9 cellular contexts compared by ENCODE assay signal in the genomic region with DNA sequence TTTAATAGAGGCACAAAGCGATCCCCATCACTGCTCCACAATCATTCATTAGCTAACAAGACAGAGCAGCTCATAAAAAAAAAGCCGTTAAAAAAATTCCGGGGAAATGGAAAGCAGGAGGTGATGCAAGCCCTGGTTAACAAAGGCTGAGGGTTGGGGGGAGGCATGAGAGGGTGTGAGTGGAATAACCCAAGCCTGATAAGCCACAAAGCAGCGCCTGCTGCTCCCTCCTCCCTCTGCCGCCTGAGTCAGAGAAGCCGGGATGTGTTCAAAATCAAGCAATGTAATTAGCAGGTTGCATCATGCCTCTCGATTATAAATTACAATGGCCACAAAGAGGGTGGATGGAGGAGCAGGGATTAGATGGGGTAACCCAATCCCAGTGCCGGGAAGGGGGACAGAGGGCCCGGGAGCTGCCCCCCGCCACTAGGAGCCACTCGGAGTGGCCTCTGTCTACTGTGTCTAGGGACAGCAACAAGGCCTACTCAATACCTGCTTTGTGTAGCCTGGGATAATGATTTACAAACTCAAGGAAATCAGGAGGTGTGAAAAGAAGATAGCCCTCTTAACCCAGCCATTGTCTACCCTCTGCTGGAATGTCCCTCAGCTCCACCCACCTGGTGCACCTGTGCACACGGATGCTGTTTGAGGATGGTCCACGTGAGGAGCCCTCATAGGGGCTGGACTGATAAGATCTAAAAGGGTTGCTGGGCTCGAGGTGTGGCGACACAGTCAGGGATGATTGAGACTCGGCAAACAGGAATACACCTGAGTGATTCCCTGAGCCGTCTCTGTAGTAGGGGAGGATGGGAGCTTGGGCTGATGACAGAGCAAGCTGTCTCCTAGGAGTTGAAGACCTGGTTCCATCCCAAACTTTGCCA.
DNase-seq lines count a peak whose midpoint lies in the region; ATAC-seq and TF ChIP-seq lines count a peak whose summit lies in the region.
"Had no signal": no experiment of that assay in that cellular context is flagged by ENCODE, and none has a peak within 500 bp of the region (broad histone marks: within the 10 kb centered on the region; RNA-seq: fewer than 3 reads in every experiment).

No MANE protein-coding gene starts in this region.

- ATAC-seq in HG03457 (IDR thresholded peaks at IDR 0.05; ENCODE audit: unreplicated experiment), result no peak

- H3K4me2 ChIP-seq in PC-9 (peak overlapping the region; percentile 66), fibroblast of lung (ENCODE audit: extremely low read depth, insufficient read depth, low read length) (no peak overlapping the region)

- H3K4me1 ChIP-seq in BE2C (peaks cover 22% of the 10 kb centered on the region), HUES48 (ENCODE audit: control insufficient read depth, insufficient read depth, low read length) (peaks cover 14% of the 10 kb centered on the region), PC-9 (replicated peaks; ENCODE audit: insufficient read depth) (peaks cover 57% of the 10 kb centered on the region), fibroblast of lung (ENCODE audit: control insufficient read depth, extremely low read depth, insufficient read depth, low read length) (peaks cover 13% of the 10 kb centered on the region)

- DNase-seq in BE2C (peak; percentile 79), PC-9 (peak; percentile 86 to 99), fibroblast of lung (ENCODE audit: low read depth in 2 of 2) (peak; percentile 93 to 96), posterior vena cava (ENCODE audit: low spot score) (peak; percentile 86), GM19240 (ENCODE audit: insufficient read length, low spot score) (no peak)
- DNase-seq in stimulated activated naive CD4-positive, alpha-beta T cell (lab: John Stamatoyannopoulos, UW), result no peak

- H3K9me2 ChIP-seq in PC-9 (ENCODE audit: insufficient read depth), result no peaks in the 10 kb centered on the region

- no peak overlapping the region for H3K4me3 ChIP-seq in BE2C (ENCODE audit: low read depth, low read length)
- no peak overlapping the region for H3K4me3 ChIP-seq in HUES48 (ENCODE audit: low read depth, low read length)
- peak overlapping the region; percentile 7; the same call in 1 of the 2 replicates for H3K4me3 ChIP-seq in PC-9
- no peak overlapping the region for H3K4me3 ChIP-seq in fibroblast of lung (replicated peaks in 1 of 4; ENCODE audit: control extremely low read depth in 1 of 4, insufficient read depth in 1 of 4, low read depth in 3 of 4, low read length in 4 of 4)
- H3K4me3 ChIP-seq: suprapubic skin had no signal

- CTCF ChIA-PET in PC-9 (lab: Charles Lee), result interaction anchor here (0.6 to 1.8 kb wide), 8 partner anchors 24 to 222 kb away, joined by 3 to 7 read pairs (median 4); partner anchors contain the start of gene VEGFA

- H3K27ac ChIP-seq in HUES48 (ENCODE audit: low read depth, low read length) (peak overlapping the region; percentile 75), PC-9 (peak overlapping the region; percentile 99), fibroblast of lung (ENCODE audit: insufficient read depth, low read length) (no peak overlapping the region)
- H3K27ac ChIP-seq: suprapubic skin had no signal

- BruUV-seq in PC-9 (replicated peaks; lab: Mats Ljungman, UMichigan), result TSS peak; percentile 75

- TF ChIP-seq CTCF in BE2C (IDR thresholded peaks at IDR 0.05; ENCODE audit: low read depth, low read length) (no peak), PC-9 (conservative IDR thresholded peaks at IDR 0.05) (no peak), fibroblast of lung (conservative IDR thresholded peaks at IDR 0.05 in 1 of 2, IDR thresholded peaks at IDR 0.05 in 1 of 2; ENCODE audit: low read depth in 1 of 2, low read length in 2 of 2) (peak in 1 of 2 donors; percentile 12)

- H3K36me3 ChIP-seq in BE2C (no peaks in the 10 kb centered on the region), HUES48 (ENCODE audit: control insufficient read depth, insufficient read depth, low read length) (no peaks in the 10 kb centered on the region), PC-9 (ENCODE audit: low read depth) (no peaks in the 10 kb centered on the region), fibroblast of lung (ENCODE audit: control insufficient read depth, insufficient read depth, low read length) (no peaks in the 10 kb centered on the region)
- H3K36me3 ChIP-seq: suprapubic skin had no signal

- H3K9ac ChIP-seq in HUES48 (ENCODE audit: low read depth, low read length), result peak overlapping the region; percentile 29; the same call in 1 of the 2 replicates
- H3K9ac ChIP-seq in fibroblast of lung (ENCODE audit: insufficient read depth, low read length), result no peak overlapping the region

- POLR2A ChIA-PET in PC-9 (lab: Charles Lee; ENCODE audit: unreplicated experiment), result interaction anchor here (0.5 to 0.7 kb wide), 5 partner anchors 71 to 330 kb away, joined by 3 to 6 read pairs (median 4); no protein-coding TSS in a partner anchor

- H3F3A ChIP-seq in PC-9 (ENCODE audit: insufficient read depth, low read depth), result peaks cover 45% of the 10 kb centered on the region

- H4K20me1 ChIP-seq in PC-9 (ENCODE audit: insufficient read depth) (no peaks in the 10 kb centered on the region), fibroblast of lung (ENCODE audit: control insufficient read depth, extremely low read depth, insufficient read depth, low read length) (no peaks in the 10 kb centered on the region)

- H3K27me3 ChIP-seq in BE2C (no peaks in the 10 kb centered on the region), HUES48 (ENCODE audit: control insufficient read depth, insufficient read depth, low read length) (no peaks in the 10 kb centered on the region), PC-9 (ENCODE audit: insufficient read depth, low read depth) (no peaks in the 10 kb centered on the region), fibroblast of lung (ENCODE audit: control insufficient read depth, insufficient read depth, low read length) (no peaks in the 10 kb centered on the region)
- H3K27me3 ChIP-seq: suprapubic skin had no signal

- intact Hi-C loops in PC-9 (cut with micrococcal nuclease; ENCODE audit: unreplicated experiment) (loop anchor here (1.0 to 5.0 kb wide), 10 partner anchors 26 to 157 kb away; partner anchors contain the start of gene VEGFA), posterior vena cava (cut with DNase I) (no loop called here)

- H3K9me3 ChIP-seq in BE2C (no peaks in the 10 kb centered on the region), HUES48 (ENCODE audit: control insufficient read depth, insufficient read depth, low read length) (no peaks in the 10 kb centered on the region), PC-9 (ENCODE audit: insufficient read depth, low read depth) (no peaks in the 10 kb centered on the region), fibroblast of lung (ENCODE audit: control insufficient read depth, insufficient read depth, low read depth, low read length) (no peaks in the 10 kb centered on the region)
- H3K9me3 ChIP-seq: suprapubic skin had no signal

- H2AFZ ChIP-seq in PC-9, result no peak overlapping the region
- H2AFZ ChIP-seq in fibroblast of lung (ENCODE audit: low read length), result no peak overlapping the region

- no peaks in the 10 kb centered on the region for H3K79me2 ChIP-seq in PC-9 (ENCODE audit: low read depth)
- no peaks in the 10 kb centered on the region for H3K79me2 ChIP-seq in fibroblast of lung (ENCODE audit: control insufficient read depth, insufficient read depth, low read length)

Comparison
In these comparisons a context has a peak if more than half of its experiments do, and no peak if none do; other contexts are left out.
1. DNase-seq: peak in BE2C (single experiment), PC-9 (2 of 2), fibroblast of lung (2 of 2) and posterior vena cava (single experiment); none in GM19240 (single experiment) and stimulated activated naive CD4-positive, alpha-beta T cell (0 of 6).